1 cellular context compared by ENCODE assay signal in the genomic region with DNA sequence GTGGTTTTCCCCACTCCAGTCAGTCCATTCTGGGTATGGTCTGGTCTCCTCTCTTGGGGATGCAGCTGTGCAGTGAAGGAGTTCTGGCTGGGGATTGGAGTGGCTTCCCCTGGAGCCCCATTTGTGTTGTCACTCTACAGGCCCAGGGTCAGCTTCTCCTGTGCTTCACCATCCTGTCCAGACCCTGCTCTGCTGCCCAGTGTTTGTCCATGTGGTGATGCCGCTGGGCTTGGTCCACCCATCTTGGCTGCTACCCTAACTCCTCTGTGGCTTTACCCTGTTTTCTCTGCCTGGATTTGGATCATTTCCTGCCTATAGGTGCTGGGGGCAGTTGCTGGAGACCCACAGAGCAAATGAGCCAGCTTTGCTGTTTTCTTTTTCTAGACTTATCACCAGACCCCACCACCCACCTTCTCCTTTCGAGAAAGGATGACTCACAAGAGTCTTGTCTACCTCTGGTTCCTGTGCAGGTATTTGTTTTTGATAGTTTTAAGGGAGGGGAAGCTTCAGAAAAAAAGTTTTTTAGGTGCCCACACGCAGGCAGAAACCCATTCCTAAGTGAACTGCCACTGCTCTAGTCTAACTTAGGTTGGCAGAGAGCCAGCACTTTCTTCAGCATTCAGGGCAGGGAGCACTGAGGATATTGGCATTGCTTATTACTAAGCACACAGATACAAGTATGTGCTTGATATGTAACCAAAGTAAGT.
TF ChIP-seq lines count a peak whose summit lies in the region.

No MANE protein-coding gene starts in this region.

TF ChIP-seq in HepG2, 621 proteins besides CTCF, POLR2A, EP300 and RAD21:
- TF ChIP-seq SIN3B (IDR thresholded peaks at IDR 0.05; ENCODE audit: low read length), result no peak
- peak; percentile 42; the same call in 1 of the 2 replicates for TF ChIP-seq POLR2G (IDR thresholded peaks at IDR 0.05; ENCODE audit: low read depth, low read length)
- peak; percentile 50 for TF ChIP-seq RBM22 (optimal IDR thresholded peaks at IDR 0.05; ENCODE audit: low read length)
- TF ChIP-seq, protein P1, sequence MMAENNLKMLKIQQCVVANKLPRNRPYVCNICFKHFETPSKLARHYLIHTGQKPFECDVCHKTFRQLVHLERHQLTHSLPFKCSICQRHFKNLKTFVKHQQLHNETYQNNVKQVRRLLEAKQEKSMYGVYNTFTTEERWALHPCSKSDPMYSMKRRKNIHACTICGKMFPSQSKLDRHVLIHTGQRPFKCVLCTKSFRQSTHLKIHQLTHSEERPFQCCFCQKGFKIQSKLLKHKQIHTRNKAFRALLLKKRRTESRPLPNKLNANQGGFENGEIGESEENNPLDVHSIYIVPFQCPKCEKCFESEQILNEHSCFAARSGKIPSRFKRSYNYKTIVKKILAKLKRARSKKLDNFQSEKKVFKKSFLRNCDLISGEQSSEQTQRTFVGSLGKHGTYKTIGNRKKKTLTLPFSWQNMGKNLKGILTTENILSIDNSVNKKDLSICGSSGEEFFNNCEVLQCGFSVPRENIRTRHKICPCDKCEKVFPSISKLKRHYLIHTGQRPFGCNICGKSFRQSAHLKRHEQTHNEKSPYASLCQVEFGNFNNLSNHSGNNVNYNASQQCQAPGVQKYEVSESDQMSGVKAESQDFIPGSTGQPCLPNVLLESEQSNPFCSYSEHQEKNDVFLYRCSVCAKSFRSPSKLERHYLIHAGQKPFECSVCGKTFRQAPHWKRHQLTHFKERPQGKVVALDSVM (CRISPR knock-in tag; IDR thresholded peaks at IDR 0.05), result no peak
